ENCODE assay signal across 25 cellular contexts in genomic region chr9:126623667-126624452, GRCh38. TPM values are rescaled to one million over a fixed set of nuclear protein-coding genes. Genes with fewer than 3 reads are reported as not detected.
DNase-seq lines count a peak whose midpoint lies in the region; ATAC-seq, FAIRE-seq and TF ChIP-seq lines count a peak whose summit lies in the region.
"Had no signal": no experiment of that assay in that cellular context is flagged by ENCODE, and none has a peak within 500 bp of the region (broad histone marks: within the 10 kb centered on the region; RNA-seq: fewer than 3 reads in every experiment).

No MANE protein-coding gene starts in this region.

- CTCF ChIA-PET in activated naive CD4-positive, alpha-beta T cell treated with anti-CD3 and anti-CD28 coated beads, Interleukin-2, amount 10 ng/mL, durations not matched to agents 7 days and 5 days (lab: Charles Lee): interaction anchor here (1.6 kb wide), 1 partner anchor 67 kb away, joined by 4 read pairs; no protein-coding TSS in a partner anchor
- CTCF ChIA-PET in GM12878 (lab: Yijun Ruan, JAX): no interaction called here

- H3K27ac Mint-ChIP-seq in activated naive CD4-positive, alpha-beta T cell treated with anti-CD3 and anti-CD28 coated beads, Interleukin-2, amount 10 ng/mL, durations not matched to agents 7 days and 5 days: peak overlapping the region; percentile 37
- no peak overlapping the region for H3K27ac Mint-ChIP-seq in type B pancreatic cell
- H3K27ac Mint-ChIP-seq: activated CD8-positive, alpha-beta T cell treated with anti-CD3 and anti-CD28 coated beads for 36 hours; CD4-positive, alpha-beta memory T cell; memory B cell had no signal

- no peaks in the 10 kb centered on the region for H3K36me3 Mint-ChIP-seq in activated naive CD4-positive, alpha-beta T cell treated with anti-CD3 and anti-CD28 coated beads, Interleukin-2, amount 10 ng/mL, durations not matched to agents 7 days and 5 days
- peaks cover 4% of the 10 kb centered on the region for H3K36me3 Mint-ChIP-seq in type B pancreatic cell
- H3K36me3 Mint-ChIP-seq: CD4-positive, alpha-beta memory T cell; immature natural killer cell; memory B cell had no signal

- H3K27me3 Mint-ChIP-seq in activated naive CD4-positive, alpha-beta T cell treated with anti-CD3 and anti-CD28 coated beads, Interleukin-2, amount 10 ng/mL, durations not matched to agents 7 days and 5 days: peaks cover 100% of the 10 kb centered on the region
- peaks cover 91% of the 10 kb centered on the region for H3K27me3 Mint-ChIP-seq in type B pancreatic cell

- DNase-seq in activated naive CD4-positive, alpha-beta T cell treated with anti-CD3 and anti-CD28 coated beads, Interleukin-2, amount 10 ng/mL, durations not matched to agents 7 days and 5 days: no peak
- no peak for DNase-seq in activated naive CD4-positive, alpha-beta T cell treated with anti-CD3 and anti-CD28 coated beads, Interleukin-2, amount 50 U/mL, for 16 hours
- DNase-seq in GM12878 (ENCODE audit: low read depth, low spot score) (no peak), left kidney (ENCODE audit: low read depth, low spot score) (peak; percentile 91), type B pancreatic cell (ENCODE audit: extremely low spot score, unreplicated experiment) (no peak), cardiac septum (ENCODE audit: low spot score) (no peak), SHP77 (lab: John Stamatoyannopoulos, UW) (no peak)
- DNase-seq: activated CD4-positive, alpha-beta T cell treated with anti-CD3 and anti-CD28 coated beads for 1 hour; activated CD8-positive, alpha-beta T cell treated with anti-CD3 and anti-CD28 coated beads for 36 hours; CD4-positive, alpha-beta memory T cell; immature natural killer cell; left colon; NCI-H1105 treated with DMSO at 0.1 percent for 48 hours; NCI-H2081; NCI-H446 treated with DMSO at 0.1 percent for 48 hours; stimulated activated naive CD8-positive, alpha-beta T cell treated with anti-CD3 and anti-CD28 coated beads, Interleukin-15, amount 100 ng/mL, for 72 hours; thyroid gland had no signal

- H3K4me3 Mint-ChIP-seq in activated naive CD4-positive, alpha-beta T cell treated with anti-CD3 and anti-CD28 coated beads, Interleukin-2, amount 10 ng/mL, durations not matched to agents 7 days and 5 days: no peak overlapping the region
- peak overlapping the region; percentile 64 for H3K4me3 Mint-ChIP-seq in type B pancreatic cell
- H3K4me3 Mint-ChIP-seq: activated CD8-positive, alpha-beta T cell treated with anti-CD3 and anti-CD28 coated beads for 36 hours; central memory CD8-positive, alpha-beta T cell; memory B cell; stimulated activated naive CD8-positive, alpha-beta T cell treated with anti-CD3 and anti-CD28 coated beads, Interleukin-15, amount 100 ng/mL, for 72 hours; T-helper 1 cell treated with Interleukin-12 subunit alpha and Interleukin-12 subunit beta and Interleukin-4 antibody, amounts not matched to agents 30 μg/mL and 1 μg/mL, for 36 hours had no signal

- no peaks in the 10 kb centered on the region for H3K4me1 ChIP-seq in GM12878 (ENCODE audit: control insufficient read depth, insufficient read depth, low read length)

- no peaks in the 10 kb centered on the region for H3K79me2 ChIP-seq in GM12878 (ENCODE audit: control insufficient read depth, insufficient read depth, low read length)

- H3K4me2 ChIP-seq in GM12878 (ENCODE audit: control insufficient read depth, insufficient read depth): no peak overlapping the region

- no peak for TF ChIP-seq RAD21 in GM12878 (IDR thresholded peaks at IDR 0.05; ENCODE audit: insufficient read depth, low read depth, low read length)

- no peak overlapping the region for H3K27ac ChIP-seq in GM12878 (ENCODE audit: control insufficient read depth, insufficient read depth)
- H3K27ac ChIP-seq: thyroid gland had no signal

- no peaks in the 10 kb centered on the region for H3K36me3 ChIP-seq in GM12878 (ENCODE audit: control insufficient read depth in 2 of 2, insufficient read depth in 2 of 2, low read length in 1 of 2)
- H3K36me3 ChIP-seq: thyroid gland had no signal

- FAIRE-seq in GM12878 (lab: Jason Lieb, UNC): no peak
- FAIRE-seq: H54, K562 had no signal

- SMC1A ChIA-PET in GM12878 (lab: Charles Lee; ENCODE audit: uncharacterized antibody, unreplicated experiment): no interaction called here

- intact Hi-C loops in GM12878 (cut with micrococcal nuclease; ENCODE audit: unreplicated experiment): no loop called here
- intact Hi-C loops in cardiac septum (cut with DNase I): no loop called here

- no peak for TF ChIP-seq EP300 in GM12878 (IDR thresholded peaks at IDR 0.05; ENCODE audit: borderline replicate concordance in 1 of 2, control insufficient read depth in 1 of 2, low read depth in 2 of 2, low read length in 2 of 2)

- TF ChIP-seq CTCF in GM12878 (IDR thresholded peaks at IDR 0.05 in 2 of 3, conservative IDR thresholded peaks at IDR 0.05 in 1 of 3; ENCODE audit: control insufficient read depth in 2 of 3, extremely low read depth in 1 of 3, insufficient read depth in 1 of 3, low read depth in 3 of 3, low read length in 3 of 3) (no peak), type B pancreatic cell (conservative IDR thresholded peaks at IDR 0.05) (no peak)

- peaks cover 6% of the 10 kb centered on the region for H3K4me1 Mint-ChIP-seq in activated naive CD4-positive, alpha-beta T cell treated with anti-CD3 and anti-CD28 coated beads, Interleukin-2, amount 10 ng/mL, durations not matched to agents 7 days and 5 days
- H3K4me1 Mint-ChIP-seq in type B pancreatic cell (ENCODE audit: unreplicated experiment): peaks cover 32% of the 10 kb centered on the region

- POLR2A ChIA-PET in GM12878 (lab: Charles Lee): no interaction called here

- no peak overlapping the region for H3K4me3 ChIP-seq in GM12878
- H3K4me3 ChIP-seq: K562, thyroid gland had no signal

- H3K9ac ChIP-seq in GM12878 (ENCODE audit: control insufficient read depth, insufficient read depth, low read length): no peak overlapping the region

- RAD21 ChIA-PET in GM12878 (lab: Charles Lee; ENCODE audit: unreplicated experiment): no interaction called here

- WGBS in GM12878 (ENCODE audit: insufficient coverage, insufficient replicate concordance, low lambda C conversion rate, missing lambda C conversion rate): 29% methylated on average over 50 of the region's 52 CpGs

- H3K9me3 ChIP-seq in GM12878 (replicated peaks; ENCODE audit: control insufficient read depth, insufficient read depth, low read length): no peaks in the 10 kb centered on the region
- H3K9me3 ChIP-seq: thyroid gland had no signal

- BruUV-seq in GM12878 (replicated peaks; lab: Mats Ljungman, UMichigan): no TSS peak

- no peak for TF ChIP-seq POLR2A in GM12878 (IDR thresholded peaks at IDR 0.05; ENCODE audit: low read depth, low read length)

- no peaks in the 10 kb centered on the region for H4K20me1 ChIP-seq in GM12878 (ENCODE audit: control insufficient read depth, insufficient read depth)

- in situ Hi-C loops in GM12878 (cut with MboI): no loop called here

- H3K9me3 Mint-ChIP-seq in activated naive CD4-positive, alpha-beta T cell treated with anti-CD3 and anti-CD28 coated beads, Interleukin-2, amount 10 ng/mL, durations not matched to agents 7 days and 5 days: no peaks in the 10 kb centered on the region
- H3K9me3 Mint-ChIP-seq in type B pancreatic cell: no peaks in the 10 kb centered on the region
- H3K9me3 Mint-ChIP-seq: activated CD8-positive, alpha-beta T cell treated with anti-CD3 and anti-CD28 coated beads for 36 hours; central memory CD8-positive, alpha-beta T cell; immature natural killer cell; memory B cell; stimulated activated naive CD8-positive, alpha-beta T cell treated with anti-CD3 and anti-CD28 coated beads, Interleukin-15, amount 100 ng/mL, for 72 hours; T-helper 1 cell treated with Interleukin-12 subunit alpha and Interleukin-12 subunit beta and Interleukin-4 antibody, amounts not matched to agents 30 μg/mL and 1 μg/mL, for 36 hours had no signal

- H3K27me3 ChIP-seq in GM12878 (replicated peaks in 1 of 2; ENCODE audit: control insufficient read depth in 2 of 2, insufficient read depth in 2 of 2, low read length in 1 of 2): peaks cover 27 to 50% of the 10 kb centered on the region in 2 experiments

- ATAC-seq in GM12878 (no peak), GM18868 (IDR thresholded peaks at IDR 0.05; ENCODE audit: unreplicated experiment) (no peak)
- ATAC-seq: activated CD8-positive, alpha-beta T cell treated with anti-CD3 and anti-CD28 coated beads for 36 hours; K562; left colon; stimulated activated naive CD8-positive, alpha-beta T cell treated with anti-CD3 and anti-CD28 coated beads, Interleukin-15, amount 100 ng/mL, for 72 hours had no signal

- H2AFZ ChIP-seq in GM12878 (ENCODE audit: control insufficient read depth, low read depth, low read length): no peak overlapping the region

TF ChIP-seq in GM12878, 131 proteins besides CTCF, POLR2A, EP300 and RAD21:
- TF ChIP-seq ZZZ3 (IDR thresholded peaks at IDR 0.05; ENCODE audit: control insufficient read depth, insufficient read length, low read depth): no peak
- peak; percentile 60 for TF ChIP-seq SUZ12 (IDR thresholded peaks at IDR 0.05; ENCODE audit: unreplicated experiment)

RNA-seq across cellular contexts. Expression of gene LMX1B, which starts 10.1 kb away (rescaled TPM):
- not detected in 2 replicates for total RNA-seq in GM12878 (2013; cell fraction: nucleolus; rRNA removed)
- total RNA-seq in GM12878 (2014; rRNA removed) (not detected in 2 replicates), GM12878 (2014; rRNA removed; fragmentation: Illumina TruSeq; extraction: Trizol) (not detected in 2 replicates), GM12878 (2021) (0.03 TPM in 1 of 2 replicates, not detected in the other), type B pancreatic cell (ENCODE audit: low replicate concordance) (13.6 and 33.6 TPM in 2 replicates), cardiac septum (0.62 TPM)
- not detected for polyA plus RNA-seq in GM12878 (2011; ENCODE audit: low read depth)
- polyA plus RNA-seq in GM12878 (2011; rRNA removed) (not detected in 2 replicates), GM12878 (2014; fragmentation: Illumina TruSeq; extraction: Trizol) (not detected in 2 replicates), GM12878 (2014; fragmentation: Nextera tagmentation; extraction: Ambion mirVana) (not detected), GM12878 (2014; rRNA removed) (not detected in 2 replicates), GM12878 (2016; fragmentation: Nextera tagmentation; extraction: Ambion mirVana) (not detected)
- polyA plus RNA-seq in GM12878 (2011; cell fraction: cytosol; rRNA removed): not detected in 2 replicates
- polyA plus RNA-seq in GM12878 (2011; cell fraction: nucleus; rRNA removed): not detected in 2 replicates
- polyA plus RNA-seq in GM12878 (2012): not detected in 2 replicates
- polyA minus RNA-seq in GM12878 (2011; rRNA and poly(A)+ RNA removed): not detected in 2 replicates
- polyA minus RNA-seq in GM12878 (2011; cell fraction: cytosol; rRNA and poly(A)+ RNA removed): not detected in 2 replicates
- polyA minus RNA-seq in GM12878 (2011; cell fraction: nucleus; rRNA and poly(A)+ RNA removed): not detected in 2 replicates
- total RNA-seq: A673; activated CD8-positive, alpha-beta T cell treated with anti-CD3 and anti-CD28 coated beads for 36 hours; CD4-positive, alpha-beta memory T cell; K562; RPMI7951 had no signal
- polyA plus RNA-seq: CD4-positive, alpha-beta memory T cell; immature natural killer cell; K562 had no signal
